ENCODE assay signal across 27 cellular contexts in genomic region chr7:148434887-148435286, GRCh38.
"Had no signal": no experiment of that assay in that cellular context is flagged by ENCODE, and none has a peak within 500 bp of the region (broad histone marks: within the 10 kb centered on the region; RNA-seq: fewer than 3 reads in every experiment).

No MANE protein-coding gene starts in this region.

- H3K4me1 Mint-ChIP-seq: activated T-helper 17 cell treated with anti-CD3 and anti-CD28 coated beads, Interleukin-2, amount 50 U/mL, for 72 hours; naive thymus-derived CD4-positive, alpha-beta T cell; stimulated activated effector memory CD8-positive, alpha-beta T cell treated with anti-CD3 and anti-CD28 coated beads, Interleukin-12 subunit alpha, Interleukin-12 subunit beta, amount 100 ng/mL, for 72 hours; stimulated activated naive CD8-positive, alpha-beta T cell treated with anti-CD3 and anti-CD28 coated beads, Interleukin-15, amount 100 ng/mL, for 72 hours; WTC11 had no signal

- H3K27me3 Mint-ChIP-seq: activated CD8-positive, alpha-beta T cell treated with anti-CD3 and anti-CD28 coated beads for 36 hours; activated T-helper 17 cell treated with anti-CD3 and anti-CD28 coated beads, Interleukin-2, amount 50 U/mL, for 72 hours; stimulated activated naive CD8-positive, alpha-beta T cell treated with anti-CD3 and anti-CD28 coated beads, Interleukin-15, amount 100 ng/mL, for 72 hours; type B pancreatic cell had no signal

- H3K9me3 Mint-ChIP-seq: activated T-cell treated with anti-CD3 and anti-CD28 coated beads, Interleukin-2, amount 50 U/mL, for 4 hours; activated T-helper 17 cell treated with anti-CD3 and anti-CD28 coated beads, Interleukin-2, amount 50 U/mL, for 72 hours; stimulated activated effector memory CD8-positive, alpha-beta T cell treated with anti-CD3 and anti-CD28 coated beads, Interleukin-12 subunit alpha, Interleukin-12 subunit beta, amount 100 ng/mL, for 72 hours; stimulated activated naive CD8-positive, alpha-beta T cell treated with anti-CD3 and anti-CD28 coated beads, Interleukin-15, amount 100 ng/mL, for 72 hours; type B pancreatic cell had no signal

- H3K27me3 ChIP-seq: gastroesophageal sphincter, right atrium auricular region, uterus had no signal

- H3K36me3 Mint-ChIP-seq: mesothelial cell of epicardium; naive thymus-derived CD4-positive, alpha-beta T cell; stimulated activated effector memory CD8-positive, alpha-beta T cell treated with anti-CD3 and anti-CD28 coated beads, Interleukin-12 subunit alpha, Interleukin-12 subunit beta, amount 100 ng/mL, for 72 hours; type B pancreatic cell had no signal

- H3K36me3 ChIP-seq: gastroesophageal sphincter, right atrium auricular region, uterus had no signal

- H3K9me3 ChIP-seq: uterus had no signal

- H3K4me1 ChIP-seq: gastroesophageal sphincter, right atrium auricular region, uterus had no signal

- H3K4me3 Mint-ChIP-seq: activated CD8-positive, alpha-beta T cell treated with anti-CD3 and anti-CD28 coated beads for 36 hours; activated T-cell treated with anti-CD3 and anti-CD28 coated beads, Interleukin-2, amount 50 U/mL, for 4 hours; activated T-helper 17 cell treated with anti-CD3 and anti-CD28 coated beads, Interleukin-2, amount 50 U/mL, for 72 hours; mesothelial cell of epicardium; naive thymus-derived CD4-positive, alpha-beta T cell; stimulated activated effector memory CD8-positive, alpha-beta T cell treated with anti-CD3 and anti-CD28 coated beads, Interleukin-12 subunit alpha, Interleukin-12 subunit beta, amount 100 ng/mL, for 72 hours; stimulated activated naive CD8-positive, alpha-beta T cell treated with anti-CD3 and anti-CD28 coated beads, Interleukin-15, amount 100 ng/mL, for 72 hours; T-helper 1 cell treated with Interleukin-12 subunit alpha and Interleukin-12 subunit beta and Interleukin-4 antibody, amounts not matched to agents 30 μg/mL and 1 μg/mL, for 36 hours; WTC11 had no signal

- DNase-seq: activated CD4-positive, alpha-beta T cell treated with anti-CD3 and anti-CD28 coated beads, Interleukin-2, amount 50 U/mL, for 1 hour; activated CD8-positive, alpha-beta T cell treated with anti-CD3 and anti-CD28 coated beads for 36 hours; activated gamma-delta T cell treated with Interleukin-2 at 50 U/mL for 16 hours; activated naive CD4-positive, alpha-beta T cell treated with anti-CD3 and anti-CD28 coated beads, Interleukin-2, amount 50 U/mL, for 16 hours; activated T-cell treated with anti-CD3 and anti-CD28 coated beads, Interleukin-2, amount 50 U/mL, for 4 hours; amygdala; caudate nucleus; cortex of kidney; head of caudate nucleus; hippocampal formation; kidney; left colon; naive thymus-derived CD4-positive, alpha-beta T cell; stimulated activated CD4-positive, alpha-beta T cell treated with anti-CD3 and anti-CD28 coated beads, Interleukin-4, amount 100 ng/mL, for 24 hours; stimulated activated naive CD8-positive, alpha-beta T cell treated with anti-CD3 and anti-CD28 coated beads, Interleukin-15, amount 100 ng/mL, for 72 hours; substantia nigra; T-helper 9 cell; uterus had no signal

- FAIRE-seq: endothelial cell of umbilical vein, kidney had no signal

- ATAC-seq: activated CD8-positive, alpha-beta T cell treated with anti-CD3 and anti-CD28 coated beads for 36 hours; activated T-cell treated with anti-CD3 and anti-CD28 coated beads, Interleukin-2, amount 50 U/mL, for 4 hours; activated T-helper 17 cell treated with anti-CD3 and anti-CD28 coated beads, Interleukin-2, amount 50 U/mL, for 72 hours; gastroesophageal sphincter; left colon; naive thymus-derived CD4-positive, alpha-beta T cell; WTC11 had no signal

- H3K27ac ChIP-seq: gastroesophageal sphincter, right atrium auricular region, uterus had no signal

- H3K4me3 ChIP-seq: gastroesophageal sphincter, right atrium auricular region, uterus had no signal

- H3K27ac Mint-ChIP-seq: activated CD8-positive, alpha-beta T cell treated with anti-CD3 and anti-CD28 coated beads for 36 hours; activated T-helper 17 cell treated with anti-CD3 and anti-CD28 coated beads, Interleukin-2, amount 50 U/mL, for 72 hours; T-helper 1 cell treated with Interleukin-12 subunit alpha and Interleukin-12 subunit beta and Interleukin-4 antibody, amounts not matched to agents 30 μg/mL and 1 μg/mL, for 36 hours; type B pancreatic cell; WTC11 had no signal
